ENCODE assay signal across 18 cellular contexts in genomic region chr1:217917277-217917887, GRCh38.
DNase-seq lines count a peak whose midpoint lies in the region; ATAC-seq, FAIRE-seq and TF ChIP-seq lines count a peak whose summit lies in the region.
"Had no signal": no experiment of that assay in that cellular context is flagged by ENCODE, and none has a peak within 500 bp of the region (broad histone marks: within the 10 kb centered on the region; RNA-seq: fewer than 3 reads in every experiment).

No MANE protein-coding gene starts in this region.

- no peaks in the 10 kb centered on the region for H3K23me2 ChIP-seq in H1 (ENCODE audit: low read depth, low read length)

- peaks cover 7% of the 10 kb centered on the region; the same call in 2 of the 3 replicates for H3K4me1 Mint-ChIP-seq in GM23338
- H3K4me1 Mint-ChIP-seq: T-helper 17 cell had no signal

- H4K8ac ChIP-seq in H1 (ENCODE audit: extremely low read depth, insufficient read depth, low read length) = no peak overlapping the region

- TF ChIP-seq CTCF in GM23338 (conservative IDR thresholded peaks at IDR 0.05; ENCODE audit: low read depth in 2 of 2) (peak in 1 of 2 experiments; percentile 47; a peak in 2 of 4 replicates), H1 (IDR thresholded peaks at IDR 0.05; ENCODE audit: control extremely low read depth in 1 of 3, insufficient read depth in 1 of 3, low read depth in 1 of 3, low read length in 3 of 3) (no peak)

- no peaks in the 10 kb centered on the region for H3K36me3 Mint-ChIP-seq in GM23338 (ENCODE audit: low read depth)

- H3F3A ChIP-seq in GM23338 (replicated peaks; ENCODE audit: low read depth) = no peaks in the 10 kb centered on the region

- H2BK20ac ChIP-seq in H1 (ENCODE audit: low read length) = no peak overlapping the region

- H3K4me3 ChIP-seq in GM23338 (no peak overlapping the region), H1 (ENCODE audit: extremely low read depth in 1 of 4, insufficient read depth in 2 of 4, low read depth in 3 of 4, low read length in 4 of 4) (no peak overlapping the region)

- H3K9me3 Mint-ChIP-seq in GM23338 = no peaks in the 10 kb centered on the region; the same call in 2 of the 3 replicates

- no peaks in the 10 kb centered on the region for H3K79me1 ChIP-seq in H1 (ENCODE audit: low read depth, low read length)

- no peak overlapping the region for H3K18ac ChIP-seq in H1 (ENCODE audit: extremely low read depth, low read length)

- H3K4me3 Mint-ChIP-seq in GM23338 = no peak overlapping the region
- H3K4me3 Mint-ChIP-seq: CD4-positive, alpha-beta T cell; T-helper 17 cell had no signal

- no peak overlapping the region for H4K91ac ChIP-seq in H1 (replicated peaks; ENCODE audit: insufficient read length, low read length)

- peak overlapping the region; percentile 66 for H2AFZ ChIP-seq in GM23338
- no peak overlapping the region for H2AFZ ChIP-seq in H1 (ENCODE audit: low read length)

- H3K79me2 ChIP-seq in GM23338 (replicated peaks; ENCODE audit: insufficient read depth) = no peaks in the 10 kb centered on the region
- no peaks in the 10 kb centered on the region for H3K79me2 ChIP-seq in H1 (ENCODE audit: control insufficient read depth in 1 of 2, insufficient read depth in 2 of 2, low read length in 2 of 2)

- TF ChIP-seq POLR2A in H1 (IDR thresholded peaks at IDR 0.05; ENCODE audit: control extremely low read depth in 1 of 2, low read depth in 2 of 2, low read length in 2 of 2) = no peak

- DNase-seq in COR-L47 (lab: John Stamatoyannopoulos, UW) (peak; percentile 17), GM23338 (ENCODE audit: low spot score) (no peak), NCI-H446 treated with DMSO at 0.1 percent for 48 hours (lab: John Stamatoyannopoulos, UW) (peak; percentile 58), H1 (ENCODE audit: low read depth in 1 of 2, low spot score in 2 of 2) (no peak), NCI-H2196 (lab: John Stamatoyannopoulos, UW; ENCODE audit: unreplicated experiment) (no peak)
- DNase-seq: ACHN; CD4-positive, alpha-beta T cell; EL; HCEC 1CT; IMR-90; Kasumi-1; NCI-H1417; NCI-H2029 treated with DMSO at 0.1 percent for 48 hours; NCI-H345; T-helper 17 cell had no signal

- no peak overlapping the region for H3K23ac ChIP-seq in H1 (ENCODE audit: insufficient read length)

- H3K27ac Mint-ChIP-seq in GM23338 = no peak overlapping the region
- H3K27ac Mint-ChIP-seq: CD4-positive, alpha-beta T cell; T-helper 17 cell had no signal

- H3K4me1 ChIP-seq in GM23338 (ENCODE audit: insufficient read depth) (no peaks in the 10 kb centered on the region), H1 (replicated peaks in 1 of 4; ENCODE audit: control insufficient read depth in 3 of 4, insufficient read depth in 4 of 4, low read length in 3 of 4) (no peaks in the 10 kb centered on the region; a peak in 1 of 7 replicates)

- no peaks in the 10 kb centered on the region for H3K27me3 ChIP-seq in GM23338 (ENCODE audit: insufficient read depth)
- no peaks in the 10 kb centered on the region for H3K27me3 ChIP-seq in H1 (replicated peaks in 1 of 4; ENCODE audit: control insufficient read depth in 3 of 4, extremely low read depth in 1 of 4, insufficient read depth in 3 of 4, low read length in 3 of 4)

- no peak overlapping the region for H3K27ac ChIP-seq in GM23338 (ENCODE audit: low read depth)
- H3K27ac ChIP-seq in H1 (ENCODE audit: low read depth, low read length) = no peak overlapping the region

- H3K36me3 ChIP-seq in GM23338 (ENCODE audit: insufficient read depth) (no peaks in the 10 kb centered on the region), H1 (ENCODE audit: control insufficient read depth in 2 of 4, insufficient read depth in 4 of 4, low read length in 3 of 4) (no peaks in the 10 kb centered on the region)

- CTCF ChIA-PET in H1 (lab: Charles Lee; ENCODE audit: partially characterized antibody) = no interaction called here

- H3K9me3 ChIP-seq in H1 (ENCODE audit: insufficient read depth in 2 of 2, low read depth in 1 of 2, low read length in 1 of 2) = no peaks in the 10 kb centered on the region

- H3K9me2 ChIP-seq in GM23338 (ENCODE audit: insufficient read depth) = no peaks in the 10 kb centered on the region

- no peak overlapping the region for H2BK15ac ChIP-seq in H1 (ENCODE audit: low read length)

- no peak for TF ChIP-seq EP300 in H1 (IDR thresholded peaks at IDR 0.05; ENCODE audit: borderline replicate concordance in 1 of 2, low read depth in 2 of 2, low read length in 2 of 2)

- H4K5ac ChIP-seq in H1 (ENCODE audit: insufficient read length, low read depth, low read length) = no peak overlapping the region

- H2BK5ac ChIP-seq in H1 (ENCODE audit: low read depth, low read length) = no peak overlapping the region

- no peak overlapping the region for H3K4ac ChIP-seq in H1 (replicated peaks; ENCODE audit: insufficient read length, low read depth, low read length)

- H2BK120ac ChIP-seq in H1 (replicated peaks; ENCODE audit: low read depth, low read length) = no peak overlapping the region

- no peak overlapping the region for H3K14ac ChIP-seq in H1 (ENCODE audit: insufficient read length)

- WGBS in H1 (ENCODE audit: extremely low coverage in 1 of 2, insufficient coverage in 1 of 2, insufficient read length in 1 of 2, insufficient replicate concordance in 2 of 2, low coverage in 1 of 2, low lambda C conversion rate in 2 of 2, missing lambda C conversion rate in 1 of 2), 2 experiments = 88% methylated on average over 13 of the region's 13 CpGs; no CpG with 5 or more reads in 1 of the 2 experiments

- H3K27me3 Mint-ChIP-seq in GM23338 (ENCODE audit: insufficient read depth, low read depth, poor library complexity) = peaks cover 9% of the 10 kb centered on the region
- H3K27me3 Mint-ChIP-seq: CD4-positive, alpha-beta T cell; T-helper 17 cell had no signal

- POLR2A ChIA-PET in H1 (lab: Charles Lee; ENCODE audit: partially characterized antibody) = no interaction called here

- no peak for FAIRE-seq in H1 (lab: Jason Lieb, UNC)

- ATAC-seq in GM23338 (no peak), HG02973 (IDR thresholded peaks at IDR 0.05; ENCODE audit: unreplicated experiment) (no peak), GM21723 (IDR thresholded peaks at IDR 0.05; ENCODE audit: unreplicated experiment) (no peak)
- ATAC-seq: SK-N-SH treated with all-trans-retinoic acid at 6 μM for 48 hours, T-helper 17 cell had no signal

- H3K4me2 ChIP-seq in GM23338 = no peak overlapping the region
- H3K4me2 ChIP-seq in H1 (ENCODE audit: insufficient read depth in 1 of 2, low read depth in 2 of 2, low read length in 2 of 2) = no peak overlapping the region

- no peak overlapping the region for H2AK5ac ChIP-seq in H1 (ENCODE audit: low read depth, low read length)

- H4K20me1 ChIP-seq in GM23338 (replicated peaks; ENCODE audit: insufficient read depth) (no peaks in the 10 kb centered on the region), H1 (replicated peaks in 1 of 2; ENCODE audit: control insufficient read depth in 1 of 2, insufficient read depth in 2 of 2, low read length in 2 of 2) (peaks cover 0 to 2% of the 10 kb centered on the region in 2 experiments)

- no peak overlapping the region for H3K56ac ChIP-seq in H1 (replicated peaks; ENCODE audit: insufficient read length, low read depth, low read length)

- no peak overlapping the region for H3K9ac ChIP-seq in H1 (replicated peaks in 1 of 4; ENCODE audit: extremely low read depth in 1 of 4, low read depth in 3 of 4, low read length in 3 of 4)

- H2BK12ac ChIP-seq in H1 (ENCODE audit: low read depth, low read length) = no peak overlapping the region

- peak; percentile 36 to 43 for TF ChIP-seq RAD21 in H1 (IDR thresholded peaks at IDR 0.05 in 1 of 2, conservative IDR thresholded peaks at IDR 0.05 in 1 of 2; ENCODE audit: low read depth in 2 of 2, low read length in 2 of 2)

TF ChIP-seq in GM23338, 12 proteins besides CTCF, POLR2A, EP300 and RAD21 (continues in another document):
- no peak for TF ChIP-seq NANOG (IDR thresholded peaks at IDR 0.05; ENCODE audit: borderline replicate concordance)
- TF ChIP-seq EZH2phosphoT487 (IDR thresholded peaks at IDR 0.05; ENCODE audit: unreplicated experiment) = no peak
- no peak for TF ChIP-seq STAT1 (IDR thresholded peaks at IDR 0.05; ENCODE audit: unreplicated experiment)
- no peak for TF ChIP-seq ETS1 (IDR thresholded peaks at IDR 0.05)
- TF ChIP-seq ZNF331 (CRISPR knock-in tag; IDR thresholded peaks at IDR 0.05; ENCODE audit: low read depth) = no peak
- TF ChIP-seq CREB1 (CRISPR knock-in tag; IDR thresholded peaks at IDR 0.05; ENCODE audit: low read depth) = no peak
- no peak for TF ChIP-seq JUNB (IDR thresholded peaks at IDR 0.05; ENCODE audit: unreplicated experiment)
- TF ChIP-seq POLR2AphosphoS5 (IDR thresholded peaks at IDR 0.05; ENCODE audit: low read depth) = no peak

TF ChIP-seq in H1, 55 proteins besides CTCF, POLR2A, EP300 and RAD21:
- 0 out of 2 replicates have a peak, but pooled peaks have one; percentile 11 for TF ChIP-seq CEBPB (IDR thresholded peaks at IDR 0.05; ENCODE audit: low read depth, low read length)
- TF ChIP-seq CREB1 (IDR thresholded peaks at IDR 0.05) = no peak

Comparison
In these comparisons a context has a peak if more than half of its experiments do, and no peak if none do; other contexts are left out.
1. DNase-seq: peak in COR-L47 (single experiment) and NCI-H446 treated with DMSO at 0.1 percent for 48 hours (single experiment); none in GM23338 (single experiment), H1 (0 of 2) and NCI-H2196 (single experiment).